In the genomic region with DNA sequence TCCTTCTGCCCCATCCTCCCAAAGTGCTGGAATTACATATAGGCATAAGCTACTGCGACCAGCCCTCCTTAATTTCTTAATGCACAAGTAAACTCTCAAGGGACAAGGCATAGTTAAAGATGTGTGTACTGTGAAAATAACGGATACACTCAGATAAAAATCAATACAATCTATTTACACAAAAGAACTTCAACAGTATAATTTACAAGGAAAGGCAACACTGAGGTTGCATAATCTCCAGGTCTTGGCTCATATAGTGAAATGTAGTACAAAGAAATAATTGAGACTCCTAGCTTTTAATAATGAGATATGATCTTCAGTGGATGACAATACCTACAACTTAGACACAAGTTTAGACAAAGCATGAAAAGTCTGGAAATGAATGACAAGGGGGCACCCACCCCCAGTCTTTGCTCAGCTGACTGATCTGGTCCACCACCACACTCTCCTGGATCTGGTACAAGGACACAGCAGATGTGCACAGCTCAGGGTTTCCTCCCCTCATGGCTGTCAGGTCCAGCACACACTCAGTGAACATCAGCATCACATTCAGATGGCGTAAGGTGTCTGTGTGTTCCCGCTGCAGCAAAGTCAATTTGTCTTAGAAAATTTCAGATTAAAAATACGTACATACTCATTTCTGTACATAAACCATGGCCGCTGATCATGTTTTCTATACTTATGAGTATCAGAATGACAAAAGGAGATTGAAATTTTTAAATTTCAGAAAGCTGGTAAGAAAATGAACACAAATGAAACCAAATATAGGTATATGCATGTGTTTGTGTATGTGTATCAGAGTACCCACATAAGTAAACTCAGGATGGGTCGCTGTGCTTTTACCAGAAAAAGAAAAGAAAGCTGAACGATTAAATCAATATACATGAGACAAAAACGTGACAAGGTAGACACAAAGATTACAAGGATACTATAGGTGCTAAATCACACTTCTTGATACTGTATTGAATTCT, we compare ENCODE assay signal across 25 cellular contexts. TPM values are rescaled to one million over a fixed set of nuclear protein-coding genes. Genes with fewer than 3 reads are reported as not detected.
DNase-seq lines count a peak whose midpoint lies in the region; ATAC-seq, FAIRE-seq and TF ChIP-seq lines count a peak whose summit lies in the region.
"Had no signal": no experiment of that assay in that cellular context is flagged by ENCODE, and none has a peak within 500 bp of the region (broad histone marks: within the 10 kb centered on the region; RNA-seq: fewer than 3 reads in every experiment).

No MANE protein-coding gene starts in this region.

- ATAC-seq in memory B cell (ENCODE audit: low read depth) (no peak), GM21717 (IDR thresholded peaks at IDR 0.05; ENCODE audit: unreplicated experiment) (no peak)
- ATAC-seq: K562, Panc1 had no signal

- FAIRE-seq in urothelium cell line (lab: Jason Lieb, UNC), result no peak
- FAIRE-seq: K562 had no signal

- H3K4me3 Mint-ChIP-seq in activated CD4-positive, alpha-beta memory T cell treated with anti-CD3 and anti-CD28 coated beads for 36 hours, result no peak overlapping the region
- no peak overlapping the region for H3K4me3 Mint-ChIP-seq in activated CD4-positive, alpha-beta memory T cell treated with anti-CD3 and anti-CD28 coated beads, Interleukin-2, amount 10 ng/mL, durations not matched to agents 7 days and 5 days
- H3K4me3 Mint-ChIP-seq in memory B cell (no peak overlapping the region), immature natural killer cell (no peak overlapping the region)
- H3K4me3 Mint-ChIP-seq: CD4-positive, alpha-beta T cell had no signal

- TF ChIP-seq CTCF in VCaP (conservative IDR thresholded peaks at IDR 0.05), result no peak

- intact Hi-C loops in activated CD4-positive, alpha-beta memory T cell treated with anti-CD3 and anti-CD28 coated beads for 36 hours (cut with micrococcal nuclease), result no loop called here

- peak; percentile 30 for DNase-seq in activated CD4-positive, alpha-beta memory T cell treated with anti-CD3 and anti-CD28 coated beads for 36 hours
- no peak for DNase-seq in activated CD4-positive, alpha-beta memory T cell treated with anti-CD3 and anti-CD28 coated beads, Interleukin-2, amount 10 ng/mL, durations not matched to agents 7 days and 5 days
- no peak for DNase-seq in memory B cell (ENCODE audit: low spot score in 2 of 2)
- no peak for DNase-seq in immature natural killer cell
- no peak for DNase-seq in urothelium cell line (ENCODE audit: low spot score)
- DNase-seq: Caco-2; CD4-positive, alpha-beta T cell; DMS 273 treated with DMSO at 0.1 percent for 48 hours; DMS79 treated with DMSO at 0.1 percent for 48 hours; H7; MM.1S; NCI-H1048; NCI-H1417 treated with DMSO at 0.1 percent for 48 hours; NCI-H187; NCI-H2107; NCI-H2227 treated with DMSO at 0.1 percent for 48 hours; NCI-H510A; SIG-M5; SK-N-SH had no signal

- H3K27me3 Mint-ChIP-seq in activated CD4-positive, alpha-beta memory T cell treated with anti-CD3 and anti-CD28 coated beads for 36 hours, result no peaks in the 10 kb centered on the region
- no peaks in the 10 kb centered on the region for H3K27me3 Mint-ChIP-seq in activated CD4-positive, alpha-beta memory T cell treated with anti-CD3 and anti-CD28 coated beads, Interleukin-2, amount 10 ng/mL, durations not matched to agents 7 days and 5 days
- H3K27me3 Mint-ChIP-seq in memory B cell, result peaks cover 1% of the 10 kb centered on the region
- H3K27me3 Mint-ChIP-seq in immature natural killer cell (ENCODE audit: low read depth in 3 of 3), result no peaks in the 10 kb centered on the region
- H3K27me3 Mint-ChIP-seq: CD4-positive, alpha-beta T cell had no signal

- CTCF ChIA-PET in activated CD4-positive, alpha-beta memory T cell treated with anti-CD3 and anti-CD28 coated beads for 36 hours (lab: Charles Lee), result interaction anchor here (0.6 to 3.3 kb wide), 6 partner anchors 9 to 268 kb away, joined by 3 to 21 read pairs (median 4); no protein-coding TSS in a partner anchor
- CTCF ChIA-PET in activated CD4-positive, alpha-beta memory T cell treated with anti-CD3 and anti-CD28 coated beads, Interleukin-2, amount 10 ng/mL, durations not matched to agents 7 days and 5 days (lab: Charles Lee), result interaction anchor here (0.6 to 1.5 kb wide), 2 partner anchors 15 to 17 kb away, joined by 3 to 7 read pairs; no protein-coding TSS in a partner anchor

- peak overlapping the region; percentile 16 for H3K27ac Mint-ChIP-seq in activated CD4-positive, alpha-beta memory T cell treated with anti-CD3 and anti-CD28 coated beads for 36 hours
- no peak overlapping the region for H3K27ac Mint-ChIP-seq in activated CD4-positive, alpha-beta memory T cell treated with anti-CD3 and anti-CD28 coated beads, Interleukin-2, amount 10 ng/mL, durations not matched to agents 7 days and 5 days
- peak overlapping the region; percentile 20 for H3K27ac Mint-ChIP-seq in memory B cell
- H3K27ac Mint-ChIP-seq in immature natural killer cell, result no peak overlapping the region
- H3K27ac Mint-ChIP-seq: CD4-positive, alpha-beta T cell had no signal

- H3K9me3 Mint-ChIP-seq in activated CD4-positive, alpha-beta memory T cell treated with anti-CD3 and anti-CD28 coated beads for 36 hours, result no peaks in the 10 kb centered on the region
- no peaks in the 10 kb centered on the region for H3K9me3 Mint-ChIP-seq in activated CD4-positive, alpha-beta memory T cell treated with anti-CD3 and anti-CD28 coated beads, Interleukin-2, amount 10 ng/mL, durations not matched to agents 7 days and 5 days
- H3K9me3 Mint-ChIP-seq in memory B cell (no peaks in the 10 kb centered on the region), immature natural killer cell (no peaks in the 10 kb centered on the region)
- H3K9me3 Mint-ChIP-seq: CD4-positive, alpha-beta T cell had no signal

- POLR2A ChIA-PET in activated CD4-positive, alpha-beta memory T cell treated with anti-CD3 and anti-CD28 coated beads for 36 hours (lab: Charles Lee), result interaction anchor here (1.2 kb wide), 1 partner anchor 10 kb away, joined by 5 read pairs; no protein-coding TSS in a partner anchor
- POLR2A ChIA-PET in activated CD4-positive, alpha-beta memory T cell treated with anti-CD3 and anti-CD28 coated beads, Interleukin-2, amount 10 ng/mL, durations not matched to agents 7 days and 5 days (lab: Charles Lee), result interaction anchor here (0.6 kb wide), 1 partner anchor 12 kb away, joined by 3 read pairs; no protein-coding TSS in a partner anchor

- peak overlapping the region; percentile 40 for H3K27ac ChIP-seq in VCaP

- H3K4me1 Mint-ChIP-seq in activated CD4-positive, alpha-beta memory T cell treated with anti-CD3 and anti-CD28 coated beads for 36 hours (ENCODE audit: low read depth), result peaks cover 9% of the 10 kb centered on the region
- H3K4me1 Mint-ChIP-seq in activated CD4-positive, alpha-beta memory T cell treated with anti-CD3 and anti-CD28 coated beads, Interleukin-2, amount 10 ng/mL, durations not matched to agents 7 days and 5 days, result peaks cover 10% of the 10 kb centered on the region
- H3K4me1 Mint-ChIP-seq in memory B cell (no peaks in the 10 kb centered on the region), immature natural killer cell (no peaks in the 10 kb centered on the region)

- H3K36me3 Mint-ChIP-seq in activated CD4-positive, alpha-beta memory T cell treated with anti-CD3 and anti-CD28 coated beads for 36 hours, result peaks cover 27% of the 10 kb centered on the region
- H3K36me3 Mint-ChIP-seq in activated CD4-positive, alpha-beta memory T cell treated with anti-CD3 and anti-CD28 coated beads, Interleukin-2, amount 10 ng/mL, durations not matched to agents 7 days and 5 days (ENCODE audit: low read depth), result peaks cover 16% of the 10 kb centered on the region
- H3K36me3 Mint-ChIP-seq in memory B cell, result peaks cover 8% of the 10 kb centered on the region
- peaks cover 15 to 43% (median 29%) of the 10 kb centered on the region in 3 donors for H3K36me3 Mint-ChIP-seq in immature natural killer cell

RNA-seq across cellular contexts. Expression of gene ALDH3A1, which starts 33.7 kb away (rescaled TPM):
- total RNA-seq in activated CD4-positive, alpha-beta memory T cell treated with anti-CD3 and anti-CD28 coated beads for 36 hours, result under 1 TPM in 1 of 2 experiments, not detected in 1; 0.14 TPM
- total RNA-seq in activated CD4-positive, alpha-beta memory T cell treated with anti-CD3 and anti-CD28 coated beads, Interleukin-2, amount 10 ng/mL, durations not matched to agents 7 days and 5 days, result not detected
- under 1 TPM in 2 of 3 donors, not detected in 1; 0.31 to 0.43 TPM for polyA plus RNA-seq in immature natural killer cell
- total RNA-seq: A673; CD4-positive, alpha-beta T cell; K562; LHCN-M2 had no signal
- polyA plus RNA-seq: K562 had no signal

Comparison
In these comparisons a context has a peak if more than half of its experiments do, and no peak if none do; other contexts are left out.
1. H3K27ac Mint-ChIP-seq: peak in activated CD4-positive, alpha-beta memory T cell treated with anti-CD3 and anti-CD28 coated beads for 36 hours (single experiment) and memory B cell (single experiment); none in activated CD4-positive, alpha-beta memory T cell treated with anti-CD3 and anti-CD28 coated beads, Interleukin-2, amount 10 ng/mL, durations not matched to agents 7 days and 5 days (single experiment) and immature natural killer cell (0 of 6).